Comparison of ENCODE assay signal across 21 cellular contexts in the genomic region with DNA sequence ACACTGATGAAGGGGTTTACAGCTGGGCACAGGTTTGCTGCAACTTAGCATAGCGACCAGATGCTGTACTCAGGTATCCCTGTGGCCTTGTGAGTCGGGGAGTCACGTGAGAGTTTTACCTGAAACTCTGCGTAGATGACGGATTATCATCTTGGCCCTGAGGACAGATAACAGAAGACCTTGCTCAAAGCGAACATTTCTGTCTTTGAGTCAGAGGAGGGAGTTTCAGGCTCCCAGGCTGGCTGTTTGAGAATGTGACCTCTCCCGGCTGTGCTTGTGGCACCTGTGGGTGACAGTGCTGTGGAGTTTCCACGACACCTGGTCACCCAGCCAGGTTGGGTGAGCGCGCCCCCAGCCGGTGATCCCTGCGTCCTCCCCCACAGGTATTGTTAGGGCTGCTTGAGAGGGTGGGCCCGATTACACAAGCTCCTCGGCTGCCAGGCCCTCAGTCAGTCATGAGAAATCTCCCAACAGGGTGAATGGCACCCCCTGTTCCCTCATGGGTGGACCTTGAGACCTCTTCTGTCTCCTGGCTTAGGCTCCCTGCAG. TPM values are rescaled to one million over a fixed set of nuclear protein-coding genes. Genes with fewer than 3 reads are reported as not detected.
DNase-seq lines count a peak whose midpoint lies in the region; ATAC-seq, FAIRE-seq and TF ChIP-seq lines count a peak whose summit lies in the region.
"Had no signal": no experiment of that assay in that cellular context is flagged by ENCODE, and none has a peak within 500 bp of the region (broad histone marks: within the 10 kb centered on the region; RNA-seq: fewer than 3 reads in every experiment).

No MANE protein-coding gene starts in this region.

- H3K4me2 ChIP-seq in IMR-90 (ENCODE audit: low read depth, low read length) (no peak overlapping the region), fibroblast of lung (ENCODE audit: extremely low read depth, insufficient read depth, low read length) (no peak overlapping the region)
- H3K4me2 ChIP-seq: smooth muscle cell had no signal

- peak overlapping the region; percentile 33 for H2AK9ac ChIP-seq in IMR-90 (replicated peaks; ENCODE audit: low read depth, low read length, poor library complexity)

- H3K4me3 ChIP-seq in IMR-90 (ENCODE audit: insufficient read depth, low read depth, low read length), result no peak overlapping the region
- no peak overlapping the region for H3K4me3 ChIP-seq in fibroblast of lung (replicated peaks in 1 of 4; ENCODE audit: control extremely low read depth in 1 of 4, insufficient read depth in 1 of 4, low read depth in 3 of 4, low read length in 4 of 4)
- no peak overlapping the region for H3K4me3 ChIP-seq in prostate gland
- H3K4me3 ChIP-seq: mucosa of descending colon, pancreas, smooth muscle cell, tibial artery had no signal

- H2BK120ac ChIP-seq in IMR-90 (ENCODE audit: low read depth, low read length), result peak overlapping the region; percentile 35

- no peak for TF ChIP-seq POLR2A in IMR-90 (IDR thresholded peaks at IDR 0.05; ENCODE audit: low read depth, low read length)
- no peak for TF ChIP-seq POLR2A in prostate gland (IDR thresholded peaks at IDR 0.05)

- in situ Hi-C loops in IMR-90 (cut with MboI; ENCODE audit: low sequenced_read_pairs), result no loop called here

- H3K18ac ChIP-seq in IMR-90 (ENCODE audit: low read depth, low read length), result peak overlapping the region; percentile 73

- H4K91ac ChIP-seq in IMR-90 (ENCODE audit: insufficient read depth, low read depth, low read length), result peak overlapping the region; percentile 47; the same call in 1 of the 2 replicates

- H3K36me3 ChIP-seq in IMR-90 (ENCODE audit: control insufficient read depth, insufficient read depth, low read length) (peaks cover 54% of the 10 kb centered on the region), fibroblast of lung (ENCODE audit: control insufficient read depth, insufficient read depth, low read length) (peaks cover 16% of the 10 kb centered on the region), prostate gland (peaks cover 0 to 11% of the 10 kb centered on the region in 2 donors)

- H3K79me1 ChIP-seq in IMR-90 (ENCODE audit: low read depth in 1 of 2, low read length in 2 of 2), result peaks cover 16 to 52% of the 10 kb centered on the region in 2 experiments

- H3K9me1 ChIP-seq in IMR-90 (ENCODE audit: insufficient read depth, low read length), result no peaks in the 10 kb centered on the region

- no peaks in the 10 kb centered on the region for H3K79me2 ChIP-seq in fibroblast of lung (ENCODE audit: control insufficient read depth, insufficient read depth, low read length)

- no peak for DNase-seq in CD4-positive, alpha-beta T cell
- no peak for DNase-seq in IMR-90
- DNase-seq in fibroblast of lung (ENCODE audit: low read depth in 2 of 2), result no peak
- no peak for DNase-seq in prostate gland (ENCODE audit: low spot score)
- no peak for DNase-seq in RCC 7860 (ENCODE audit: low spot score)
- DNase-seq in AML-193 (lab: John Stamatoyannopoulos, UW), result no peak
- no peak for DNase-seq in NCI-H1048 (lab: John Stamatoyannopoulos, UW)
- DNase-seq in NCI-H187 (lab: John Stamatoyannopoulos, UW), result no peak
- DNase-seq: activated CD4-positive, alpha-beta T cell treated with anti-CD3 and anti-CD28 coated beads for 1 hour; activated CD8-positive, alpha-beta memory T cell treated with anti-CD3 and anti-CD28 coated beads, Interleukin-2, amount 50 U/mL, for 4 hours; BE2C; DMS53; heart right ventricle; mucosa of descending colon; NCI-H1436; pancreas; T-helper 9 cell had no signal

- 80% methylated on average over 3 of the region's 14 CpGs; no CpG with 5 or more reads in 1 of the 2 experiments for WGBS in IMR-90 (ENCODE audit: extremely low coverage in 2 of 2, insufficient read length in 1 of 2), 2 experiments
- WGBS in prostate gland, result 90% methylated on average over 14 of the region's 14 CpGs

- BruUV-seq in IMR-90 (replicated peaks; lab: Mats Ljungman, UMichigan), result no TSS peak

- dilution Hi-C loops in IMR-90 (cut with HindIII; ENCODE audit: low sequenced_read_pairs, unreplicated experiment), result no loop called here

- no peaks in the 10 kb centered on the region for H3K9me3 Mint-ChIP-seq in CD4-positive, alpha-beta T cell
- H3K9me3 Mint-ChIP-seq: activated naive CD4-positive, alpha-beta T cell treated with anti-CD3 and anti-CD28 coated beads, Interleukin-2, amount 50 U/mL, for 24 hours had no signal

- no peaks in the 10 kb centered on the region for H3K4me1 Mint-ChIP-seq in CD4-positive, alpha-beta T cell (ENCODE audit: low read depth)
- H3K4me1 Mint-ChIP-seq: activated naive CD4-positive, alpha-beta T cell treated with anti-CD3 and anti-CD28 coated beads, Interleukin-2, amount 50 U/mL, for 24 hours had no signal

- H3K4me1 ChIP-seq in IMR-90 (ENCODE audit: control insufficient read depth, insufficient read depth, low read length) (peaks cover 6% of the 10 kb centered on the region), fibroblast of lung (ENCODE audit: control insufficient read depth, extremely low read depth, insufficient read depth, low read length) (peaks cover 2% of the 10 kb centered on the region), prostate gland (replicated peaks) (no peaks in the 10 kb centered on the region)
- H3K4me1 ChIP-seq: BE2C, pancreas, tibial artery had no signal

- H2AFZ ChIP-seq in IMR-90 (replicated peaks; ENCODE audit: low read length, poor library complexity) (no peak overlapping the region), fibroblast of lung (ENCODE audit: low read length) (no peak overlapping the region)

- no peaks in the 10 kb centered on the region for H3K27me3 Mint-ChIP-seq in CD4-positive, alpha-beta T cell
- H3K27me3 Mint-ChIP-seq: activated naive CD4-positive, alpha-beta T cell treated with anti-CD3 and anti-CD28 coated beads, Interleukin-2, amount 50 U/mL, for 24 hours had no signal

- peak overlapping the region; percentile 6 for H3K27ac Mint-ChIP-seq in CD4-positive, alpha-beta T cell
- H3K27ac Mint-ChIP-seq: activated naive CD4-positive, alpha-beta T cell treated with anti-CD3 and anti-CD28 coated beads, Interleukin-2, amount 50 U/mL, for 24 hours had no signal

- 0 out of 4 replicates have a peak overlapping the region, but pooled peaks of 1 of the 2 experiments have one; percentile 34 for H4K8ac ChIP-seq in IMR-90 (ENCODE audit: low read depth in 2 of 2, low read length in 2 of 2)

- H3K27me3 ChIP-seq in CD4-positive, alpha-beta T cell (ENCODE audit: control insufficient read depth, insufficient read depth, low read length), result no peaks in the 10 kb centered on the region
- H3K27me3 ChIP-seq in IMR-90 (ENCODE audit: control insufficient read depth, insufficient read depth, low read length) (no peaks in the 10 kb centered on the region), fibroblast of lung (ENCODE audit: control insufficient read depth, insufficient read depth, low read length) (no peaks in the 10 kb centered on the region), prostate gland (replicated peaks; ENCODE audit: insufficient read depth) (no peaks in the 10 kb centered on the region)
- H3K27me3 ChIP-seq: BE2C, heart right ventricle, pancreas, tibial artery had no signal

- intact Hi-C loops in CD4-positive, alpha-beta T cell (cut with DNase I, micrococcal nuclease), result no loop called here
- intact Hi-C loops in IMR-90 (cut with micrococcal nuclease) (no loop called here), prostate gland (cut with DNase I) (no loop called here)

- POLR2A ChIA-PET in CD4-positive, alpha-beta T cell (lab: Charles Lee), result no interaction called here
- POLR2A ChIA-PET in IMR-90 (lab: Charles Lee; ENCODE audit: unreplicated experiment), result no interaction called here

- no peak for TF ChIP-seq RAD21 in IMR-90 (IDR thresholded peaks at IDR 0.05; ENCODE audit: low read length)

- H3K27ac ChIP-seq in CD4-positive, alpha-beta T cell (ENCODE audit: low read depth, low read length), result no peak overlapping the region
- H3K27ac ChIP-seq in IMR-90 (ENCODE audit: insufficient read depth, low read length) (peak overlapping the region; percentile 72), fibroblast of lung (ENCODE audit: insufficient read depth, low read length) (peak overlapping the region; percentile 71), prostate gland (peak overlapping the region; percentile 65 to 72)
- H3K27ac ChIP-seq: pancreas had no signal

- no peak overlapping the region for H3K56ac ChIP-seq in IMR-90 (ENCODE audit: extremely low read depth, insufficient read depth, low read length)

- H2BK5ac ChIP-seq in IMR-90 (ENCODE audit: low read depth, low read length, poor library complexity, severe bottlenecking), result peak overlapping the region; percentile 52

- H3K36me3 Mint-ChIP-seq in CD4-positive, alpha-beta T cell (ENCODE audit: low read depth), result peaks cover 92% of the 10 kb centered on the region

- peak overlapping the region; percentile 52 for H3K4ac ChIP-seq in IMR-90 (ENCODE audit: low read depth, low read length)

- peak overlapping the region; percentile 22; the same call in 1 of the 2 replicates for H2BK20ac ChIP-seq in IMR-90 (ENCODE audit: low read depth, low read length)

- H4K5ac ChIP-seq in IMR-90 (ENCODE audit: low read depth, low read length), result peak overlapping the region; percentile 31

- CTCF ChIA-PET in CD4-positive, alpha-beta T cell (lab: Charles Lee), result no interaction called here
- CTCF ChIA-PET in IMR-90 (lab: Yijun Ruan, JAX), result interaction anchor here (0.6 kb wide), 1 partner anchor 311 kb away, joined by 3 read pairs; no protein-coding TSS in a partner anchor

- no peaks in the 10 kb centered on the region for H3K9me3 ChIP-seq in CD4-positive, alpha-beta T cell (ENCODE audit: control insufficient read depth, low read length)
- no peaks in the 10 kb centered on the region for H3K9me3 ChIP-seq in IMR-90 (ENCODE audit: control insufficient read depth, insufficient read depth, low read length)
- no peaks in the 10 kb centered on the region for H3K9me3 ChIP-seq in fibroblast of lung (ENCODE audit: control insufficient read depth, insufficient read depth, low read depth, low read length)
- no peaks in the 10 kb centered on the region for H3K9me3 ChIP-seq in prostate gland
- H3K9me3 ChIP-seq: BE2C, heart right ventricle, mucosa of descending colon, pancreas, tibial artery had no signal

- no peak overlapping the region for H3K4me3 Mint-ChIP-seq in CD4-positive, alpha-beta T cell
- H3K4me3 Mint-ChIP-seq: activated naive CD4-positive, alpha-beta T cell treated with anti-CD3 and anti-CD28 coated beads, Interleukin-2, amount 50 U/mL, for 24 hours had no signal

- H3K23ac ChIP-seq in IMR-90 (ENCODE audit: low read depth, low read length), result no peak overlapping the region

- FAIRE-seq in RCC 7860 (lab: Jason Lieb, UNC), result no peak
- FAIRE-seq: H1, pancreas had no signal

- H3K9ac ChIP-seq in IMR-90 (ENCODE audit: low read depth, low read length) (no peak overlapping the region), fibroblast of lung (ENCODE audit: insufficient read depth, low read length) (no peak overlapping the region)

- H2BK15ac ChIP-seq in IMR-90 (ENCODE audit: low read depth, low read length), result peak overlapping the region; percentile 35; the same call in 1 of the 3 replicates

- H3K14ac ChIP-seq in IMR-90 (replicated peaks; ENCODE audit: low read depth, low read length), result 0 out of 2 replicates have a peak overlapping the region, but pooled peaks have one; percentile 18

- TF ChIP-seq CTCF in CD4-positive, alpha-beta T cell (IDR thresholded peaks at IDR 0.05), result no peak
- TF ChIP-seq CTCF in IMR-90 (conservative IDR thresholded peaks at IDR 0.05; ENCODE audit: low read depth, low read length), result no peak
- TF ChIP-seq CTCF in fibroblast of lung (conservative IDR thresholded peaks at IDR 0.05 in 1 of 2, IDR thresholded peaks at IDR 0.05 in 1 of 2; ENCODE audit: low read depth in 1 of 2, low read length in 2 of 2), result no peak
- TF ChIP-seq CTCF in prostate gland (IDR thresholded peaks at IDR 0.05), result no peak

- no peak for ATAC-seq in CD4-positive, alpha-beta T cell (ENCODE audit: poor library complexity)
- no peak for ATAC-seq in IMR-90 (ENCODE audit: low read depth)

- H2AK5ac ChIP-seq in IMR-90 (ENCODE audit: low read depth, low read length), result peak overlapping the region; percentile 62

- H4K20me1 ChIP-seq in IMR-90 (ENCODE audit: insufficient read depth, low read length) (no peaks in the 10 kb centered on the region), fibroblast of lung (ENCODE audit: control insufficient read depth, extremely low read depth, insufficient read depth, low read length) (no peaks in the 10 kb centered on the region)

RNA-seq across cellular contexts. Expression of a gene that starts 44.4 kb away (rescaled TPM):
- 1 to 10 TPM; 2.0 to 2.6 TPM for total RNA-seq in CD4-positive, alpha-beta T cell
- 35.0 and 37.5 TPM in 2 replicates for total RNA-seq in IMR-90 (2012; rRNA removed)
- 21.3 and 23.1 TPM in 2 replicates for polyA plus RNA-seq in IMR-90 (2012; rRNA removed)
- 17.6 and 30.1 TPM in 2 replicates for polyA plus RNA-seq in IMR-90 (2012; cell fraction: cytosol; rRNA removed)
- polyA plus RNA-seq in IMR-90 (2012; cell fraction: nucleus; rRNA removed; ENCODE audit: low replicate concordance), result 26.7 and 30.7 TPM in 2 replicates
- total RNA-seq in fibroblast of lung, result 34.9 and 37.0 TPM in 2 replicates
- polyA plus RNA-seq in fibroblast of lung, result 11.8 and 96.2 TPM in 2 replicates
- polyA plus RNA-seq in fibroblast of lung (2012), result 7.1 and 70.6 TPM in 2 replicates
- 16.4 and 88.9 TPM in 2 replicates for polyA minus RNA-seq in fibroblast of lung (ENCODE audit: low replicate concordance)
- 100 to 1,000 TPM; 186 to 226 TPM for total RNA-seq in prostate gland

Comparison
In these comparisons a context has a peak if more than half of its experiments do, and no peak if none do; other contexts are left out.
1. RNA of a gene that starts 44.4 kb away (total RNA-seq): 186 to 226 TPM in prostate gland, 35.0 to 37.5 TPM in IMR-90 and 34.9 to 37.0 TPM in fibroblast of lung; 2.0 to 2.6 TPM in CD4-positive, alpha-beta T cell; every median in the first group is over 10 times any median in the second.